ENCODE assay signal across 18 cellular contexts in the genomic region with DNA sequence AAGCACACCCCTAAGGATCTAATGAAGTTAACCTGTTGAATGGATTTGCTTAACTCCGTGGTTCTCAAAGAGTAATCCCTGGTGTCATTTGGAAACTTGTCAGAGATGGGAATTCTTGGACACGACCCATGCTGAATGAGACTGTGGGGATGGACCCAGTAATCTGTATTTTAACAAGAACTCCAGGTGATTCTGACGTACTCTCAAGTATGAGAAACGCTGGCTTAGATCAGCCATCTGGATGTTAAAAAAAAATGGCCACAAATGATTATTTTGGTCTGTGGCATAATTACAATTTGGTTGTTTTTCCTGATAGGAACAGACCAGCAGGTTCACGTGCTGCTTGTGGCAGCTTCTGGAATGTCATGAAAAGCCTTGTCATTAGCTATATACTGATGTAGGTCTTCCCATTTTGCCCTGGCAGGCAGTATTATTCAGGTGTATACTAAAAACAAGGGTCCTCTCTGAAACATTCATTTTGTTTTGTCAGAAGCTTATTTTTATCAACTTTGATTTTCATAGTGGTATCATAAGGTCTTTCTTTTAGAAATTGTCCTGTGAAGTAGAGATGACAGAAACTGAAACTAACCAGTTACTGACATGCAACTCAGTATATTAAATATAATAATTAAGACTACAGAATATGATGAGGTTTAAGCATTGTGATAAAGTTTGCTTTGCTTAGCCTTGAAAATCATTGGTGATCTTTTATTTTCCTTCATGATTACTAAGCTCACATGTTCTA. TPM values are rescaled to one million over a fixed set of nuclear protein-coding genes. Genes with fewer than 3 reads are reported as not detected.
DNase-seq lines count a peak whose midpoint lies in the region; ATAC-seq and TF ChIP-seq lines count a peak whose summit lies in the region.
"Had no signal": no experiment of that assay in that cellular context is flagged by ENCODE, and none has a peak within 500 bp of the region (broad histone marks: within the 10 kb centered on the region; RNA-seq: fewer than 3 reads in every experiment).

No MANE protein-coding gene starts in this region.

- H3K36me3 ChIP-seq in KMS-11 (ENCODE audit: insufficient read depth) (no peaks in the 10 kb centered on the region), skeletal muscle tissue (ENCODE audit: control insufficient read depth in 3 of 3, insufficient read depth in 3 of 3, low read length in 3 of 3) (peaks cover 0 to 4% (median 0%) of the 10 kb centered on the region in 3 donors)

- peaks cover 95% of the 10 kb centered on the region for H3K79me2 ChIP-seq in KMS-11 (ENCODE audit: insufficient read depth, low read depth)

- H3K4me1 ChIP-seq in KMS-11 (ENCODE audit: low read depth, poor library complexity, severe bottlenecking) = peaks cover 79% of the 10 kb centered on the region
- H3K4me1 ChIP-seq in skeletal muscle tissue (ENCODE audit: control insufficient read depth in 3 of 3, insufficient read depth in 3 of 3, low read length in 3 of 3) = peaks cover 28 to 38% (median 34%) of the 10 kb centered on the region in 3 donors

- TF ChIP-seq CTCF in KMS-11 (conservative IDR thresholded peaks at IDR 0.05; ENCODE audit: low read depth, low read length) = no peak

- H3K9me3 ChIP-seq in skeletal muscle tissue (ENCODE audit: control insufficient read depth in 3 of 3, low read length in 3 of 3) = no peaks in the 10 kb centered on the region
- H3K9me3 ChIP-seq: esophagus squamous epithelium, mucosa of descending colon had no signal

- H3K4me3 ChIP-seq in KMS-11 (IDR thresholded peaks at IDR 0.05; ENCODE audit: insufficient read depth, low read depth, low read length) (no peak overlapping the region), skeletal muscle tissue (ENCODE audit: low read length in 3 of 3) (no peak overlapping the region)
- H3K4me3 ChIP-seq: esophagus squamous epithelium, mucosa of descending colon had no signal

- no peak overlapping the region for H2AFZ ChIP-seq in KMS-11 (ENCODE audit: low read depth)

- H3K27me3 ChIP-seq in KMS-11 (ENCODE audit: insufficient read depth, low read depth) (no peaks in the 10 kb centered on the region), skeletal muscle tissue (ENCODE audit: control insufficient read depth in 3 of 3, insufficient read depth in 3 of 3, low read length in 3 of 3) (no peaks in the 10 kb centered on the region)
- H3K27me3 ChIP-seq: esophagus squamous epithelium had no signal

- H3K27ac ChIP-seq in KMS-11 = peak overlapping the region; percentile 41; the same call in 1 of the 2 replicates
- H3K27ac ChIP-seq in cingulate gyrus (ENCODE audit: low read depth, low read length) = peak overlapping the region; percentile 57
- peak overlapping the region; percentile 41 for H3K27ac ChIP-seq in skeletal muscle tissue (ENCODE audit: low read depth, low read length)
- H3K27ac ChIP-seq: esophagus squamous epithelium had no signal

- peak overlapping the region; percentile 2; the same call in 1 of the 2 replicates for H3K9ac ChIP-seq in KMS-11
- no peak overlapping the region for H3K9ac ChIP-seq in skeletal muscle tissue (ENCODE audit: low read depth in 1 of 3, low read length in 3 of 3)

- DNase-seq in NCI-H748 treated with DMSO at 0.1 percent for 48 hours (lab: John Stamatoyannopoulos, UW) (no peak), DMS114 treated with DMSO at 0.1 percent for 48 hours (lab: John Stamatoyannopoulos, UW; ENCODE audit: unreplicated experiment) (no peak), NCI-H2227 (lab: John Stamatoyannopoulos, UW; ENCODE audit: unreplicated experiment) (no peak)
- DNase-seq: activated CD4-positive, alpha-beta T cell treated with anti-CD3 and anti-CD28 coated beads for 36 hours; activated effector memory CD4-positive, alpha-beta T cell treated with anti-CD3 and anti-CD28 coated beads, Interleukin-2, amount 50 U/mL, for 16 hours; DND-41; esophagus squamous epithelium; HCEC 1CT; IMR-90; mucosa of descending colon; MV-4-11; NCI-H187 had no signal

- 0 out of 2 replicates have a peak, but pooled peaks cover 3% of the 10 kb centered on the region for H4K20me1 ChIP-seq in KMS-11 (ENCODE audit: insufficient read depth)

- H3K4me2 ChIP-seq in KMS-11 = peak overlapping the region; percentile 91

- peak; percentile 52 for ATAC-seq in GM18868 (IDR thresholded peaks at IDR 0.05; ENCODE audit: unreplicated experiment)
- ATAC-seq in GM18861 (IDR thresholded peaks at IDR 0.05; ENCODE audit: unreplicated experiment) = no peak
- ATAC-seq: activated CD4-positive, alpha-beta T cell treated with anti-CD3 and anti-CD28 coated beads for 36 hours; mucosa of descending colon; stimulated activated effector memory CD8-positive, alpha-beta T cell treated with anti-CD3 and anti-CD28 coated beads, Interleukin-12 subunit alpha, Interleukin-12 subunit beta, amount 100 ng/mL, for 72 hours had no signal

RNA-seq across cellular contexts. Expression of a gene that starts 15.4 kb away (rescaled TPM):
- 32.4 TPM for total RNA-seq in skeletal muscle tissue
